Comparison of ENCODE assay signal across 15 cellular contexts in the genomic region with DNA sequence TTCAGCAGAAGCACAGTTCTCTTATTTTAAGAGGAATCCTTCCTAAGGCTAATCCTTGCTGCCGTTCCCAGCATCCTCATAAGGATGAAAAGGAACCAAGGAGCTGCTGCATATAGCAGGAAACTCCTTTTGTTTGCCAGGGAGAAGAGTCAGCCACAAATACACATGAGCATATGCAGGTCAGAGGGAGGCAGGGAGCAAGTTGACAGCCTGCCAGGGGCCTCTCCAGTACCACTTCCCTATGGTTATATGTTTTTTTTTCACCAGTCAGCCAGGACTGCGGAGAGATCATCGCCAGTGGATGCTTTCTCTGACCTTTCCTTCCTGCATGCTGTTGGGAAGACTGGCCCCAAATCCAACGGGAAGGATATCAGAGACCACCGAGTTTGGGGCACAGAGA.
"Had no signal": no experiment of that assay in that cellular context is flagged by ENCODE, and none has a peak within 500 bp of the region (broad histone marks: within the 10 kb centered on the region; RNA-seq: fewer than 3 reads in every experiment).

No MANE protein-coding gene starts in this region.

- H3K27ac ChIP-seq: esophagus muscularis mucosa, sigmoid colon had no signal

- DNase-seq: activated CD4-positive, alpha-beta memory T cell treated with anti-CD3 and anti-CD28 coated beads, Interleukin-2, amount 10 ng/mL, durations not matched to agents 7 days and 5 days; activated CD4-positive, CD25-positive, alpha-beta regulatory T cell treated with anti-CD3 and anti-CD28 coated beads, Interleukin-2, amount 50 U/mL, for 72 hours; activated naive CD8-positive, alpha-beta T cell treated with anti-CD3 and anti-CD28 coated beads, Interleukin-2, amount 10 ng/mL, durations not matched to agents 7 days and 5 days; activated T-cell treated with anti-CD3 and anti-CD28 coated beads, Interleukin-2, amount 50 U/mL, for 72 hours; anterior cingulate cortex; hypothalamus; immature natural killer cell; left cardiac atrium; mucosa of descending colon; natural killer cell; sigmoid colon; stimulated activated CD4-positive, alpha-beta T cell treated with anti-CD3 and anti-CD28 coated beads, Interleukin-2, amount 100 ng/mL, for 24 hours; stimulated activated naive CD4-positive, alpha-beta T cell treated with Interleukin-2 at 50 U/mL for 16 hours had no signal

- H3K4me1 ChIP-seq: esophagus muscularis mucosa, sigmoid colon had no signal

- H3K27me3 ChIP-seq: esophagus muscularis mucosa, sigmoid colon had no signal

- ATAC-seq: activated T-cell treated with anti-CD3 and anti-CD28 coated beads, Interleukin-2, amount 50 U/mL, for 72 hours; left cardiac atrium; mucosa of descending colon; natural killer cell had no signal

- H3K4me3 ChIP-seq: esophagus muscularis mucosa, lung, mucosa of descending colon, sigmoid colon had no signal

- H3K9me3 ChIP-seq: esophagus muscularis mucosa, mucosa of descending colon, sigmoid colon had no signal

- H3K36me3 ChIP-seq: esophagus muscularis mucosa, sigmoid colon had no signal
